Comparison of ENCODE assay signal across 1 cellular context in the genomic region with DNA sequence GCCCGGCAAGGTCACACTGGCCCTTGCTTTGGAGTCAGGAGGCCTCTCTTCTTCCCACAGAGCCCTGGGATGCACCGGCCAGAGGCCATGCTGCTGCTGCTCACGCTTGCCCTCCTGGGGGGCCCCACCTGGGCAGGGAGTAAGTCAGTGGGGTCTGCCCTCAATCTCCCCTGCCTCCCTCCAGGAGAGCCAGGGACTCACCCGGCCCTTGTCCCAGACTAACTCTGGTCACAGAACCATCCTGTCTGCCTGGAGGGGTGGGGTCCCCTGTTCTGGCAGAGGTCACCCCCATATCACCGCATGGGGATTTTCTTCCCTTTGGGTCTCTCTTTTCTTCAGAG.
A peak's percentile ranks its signal among the peaks of the same experiment; 100 is the strongest.
TF ChIP-seq lines count a peak whose summit lies in the region.

No MANE protein-coding gene starts in this region.

TF ChIP-seq in HepG2, 621 proteins besides CTCF, POLR2A, EP300 and RAD21:
- TF ChIP-seq FOXA3 (CRISPR knock-in tag; IDR thresholded peaks at IDR 0.05) (0 out of 2 replicates have a peak, but pooled peaks have one; percentile 1), TAF1 (CRISPR knock-in tag; IDR thresholded peaks at IDR 0.05) (0 out of 2 replicates have a peak, but pooled peaks have one; percentile 11), CREBL2 (CRISPR knock-in tag; IDR thresholded peaks at IDR 0.05; ENCODE audit: borderline replicate concordance) (no peak), PAXIP1 (CRISPR knock-in tag; conservative IDR thresholded peaks at IDR 0.05) (0 out of 2 replicates have a peak, but pooled peaks have one; percentile 5), KAT8 (CRISPR knock-in tag; IDR thresholded peaks at IDR 0.05) (0 out of 2 replicates have a peak, but pooled peaks have one; percentile 3), ZNF780A (CRISPR knock-in tag; IDR thresholded peaks at IDR 0.05) (no peak), MTERF4 (CRISPR knock-in tag; IDR thresholded peaks at IDR 0.05) (0 out of 2 replicates have a peak, but pooled peaks have one; percentile 14), TBX2 (CRISPR knock-in tag; IDR thresholded peaks at IDR 0.05; ENCODE audit: borderline replicate concordance) (no peak), TEAD3 (CRISPR knock-in tag; optimal IDR thresholded peaks at IDR 0.05; ENCODE audit: borderline replicate concordance) (peak; percentile 4)
- TF ChIP-seq, protein P1, sequence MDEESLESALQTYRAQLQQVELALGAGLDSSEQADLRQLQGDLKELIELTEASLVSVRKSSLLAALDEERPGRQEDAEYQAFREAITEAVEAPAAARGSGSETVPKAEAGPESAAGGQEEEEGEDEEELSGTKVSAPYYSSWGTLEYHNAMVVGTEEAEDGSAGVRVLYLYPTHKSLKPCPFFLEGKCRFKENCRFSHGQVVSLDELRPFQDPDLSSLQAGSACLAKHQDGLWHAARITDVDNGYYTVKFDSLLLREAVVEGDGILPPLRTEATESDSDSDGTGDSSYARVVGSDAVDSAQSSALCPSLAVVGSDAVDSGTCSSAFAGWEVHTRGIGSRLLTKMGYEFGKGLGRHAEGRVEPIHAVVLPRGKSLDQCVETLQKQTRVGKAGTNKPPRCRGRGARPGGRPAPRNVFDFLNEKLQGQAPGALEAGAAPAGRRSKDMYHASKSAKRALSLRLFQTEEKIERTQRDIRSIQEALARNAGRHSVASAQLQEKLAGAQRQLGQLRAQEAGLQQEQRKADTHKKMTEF (CRISPR knock-in tag; IDR thresholded peaks at IDR 0.05), result 0 out of 2 replicates have a peak, but pooled peaks have one; percentile 13
- TF ChIP-seq, protein P2, sequence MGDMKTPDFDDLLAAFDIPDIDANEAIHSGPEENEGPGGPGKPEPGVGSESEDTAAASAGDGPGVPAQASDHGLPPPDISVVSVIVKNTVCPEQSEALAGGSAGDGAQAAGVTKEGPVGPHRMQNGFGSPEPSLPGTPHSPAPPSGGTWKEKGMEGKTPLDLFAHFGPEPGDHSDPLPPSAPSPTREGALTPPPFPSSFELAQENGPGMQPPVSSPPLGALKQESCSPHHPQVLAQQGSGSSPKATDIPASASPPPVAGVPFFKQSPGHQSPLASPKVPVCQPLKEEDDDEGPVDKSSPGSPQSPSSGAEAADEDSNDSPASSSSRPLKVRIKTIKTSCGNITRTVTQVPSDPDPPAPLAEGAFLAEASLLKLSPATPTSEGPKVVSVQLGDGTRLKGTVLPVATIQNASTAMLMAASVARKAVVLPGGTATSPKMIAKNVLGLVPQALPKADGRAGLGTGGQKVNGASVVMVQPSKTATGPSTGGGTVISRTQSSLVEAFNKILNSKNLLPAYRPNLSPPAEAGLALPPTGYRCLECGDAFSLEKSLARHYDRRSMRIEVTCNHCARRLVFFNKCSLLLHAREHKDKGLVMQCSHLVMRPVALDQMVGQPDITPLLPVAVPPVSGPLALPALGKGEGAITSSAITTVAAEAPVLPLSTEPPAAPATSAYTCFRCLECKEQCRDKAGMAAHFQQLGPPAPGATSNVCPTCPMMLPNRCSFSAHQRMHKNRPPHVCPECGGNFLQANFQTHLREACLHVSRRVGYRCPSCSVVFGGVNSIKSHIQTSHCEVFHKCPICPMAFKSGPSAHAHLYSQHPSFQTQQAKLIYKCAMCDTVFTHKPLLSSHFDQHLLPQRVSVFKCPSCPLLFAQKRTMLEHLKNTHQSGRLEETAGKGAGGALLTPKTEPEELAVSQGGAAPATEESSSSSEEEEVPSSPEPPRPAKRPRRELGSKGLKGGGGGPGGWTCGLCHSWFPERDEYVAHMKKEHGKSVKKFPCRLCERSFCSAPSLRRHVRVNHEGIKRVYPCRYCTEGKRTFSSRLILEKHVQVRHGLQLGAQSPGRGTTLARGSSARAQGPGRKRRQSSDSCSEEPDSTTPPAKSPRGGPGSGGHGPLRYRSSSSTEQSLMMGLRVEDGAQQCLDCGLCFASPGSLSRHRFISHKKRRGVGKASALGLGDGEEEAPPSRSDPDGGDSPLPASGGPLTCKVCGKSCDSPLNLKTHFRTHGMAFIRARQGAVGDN (CRISPR knock-in tag; IDR thresholded peaks at IDR 0.05), result peak; percentile 50; the same call in 1 of the 2 replicates
